Comparison of ENCODE assay signal across 8 cellular contexts in the genomic region with DNA sequence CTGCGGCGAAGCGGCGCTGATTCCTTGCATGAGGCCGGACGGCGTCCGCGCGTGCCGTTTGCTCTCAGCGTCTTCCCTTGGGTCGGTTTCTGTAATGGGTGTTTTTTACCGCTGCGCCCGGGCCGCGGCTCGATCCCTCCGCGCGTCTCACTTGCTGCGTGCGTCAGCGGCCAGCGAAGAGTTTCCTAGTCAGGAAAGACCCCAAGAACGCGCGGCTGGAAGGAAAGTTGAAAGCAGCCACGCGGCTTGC.
DNase-seq lines count a peak whose midpoint lies in the region; ATAC-seq and TF ChIP-seq lines count a peak whose summit lies in the region.

No MANE protein-coding gene starts in this region.

- in situ Hi-C loops in SK-MEL-5 (cut with HindIII; ENCODE audit: low pct_unique_long_range_greater_than_20kb, low sequenced_read_pairs) = no loop called here
- in situ Hi-C loops in astrocyte of the cerebellum (cut with HindIII; ENCODE audit: low sequenced_read_pairs) = no loop called here

- no peak for TF ChIP-seq CTCF in astrocyte of the cerebellum (IDR thresholded peaks at IDR 0.05; ENCODE audit: low read depth, low read length, missing control alignments)

- H3K27me3 Mint-ChIP-seq in immature natural killer cell (ENCODE audit: low read depth in 3 of 3) = peaks cover 17 to 26% (median 19%) of the 10 kb centered on the region in 3 donors

- H3K4me3 Mint-ChIP-seq in immature natural killer cell = peak overlapping the region; percentile 91 to 95 (median 92)

- H3K4me3 ChIP-seq in astrocyte of the cerebellum (ENCODE audit: low read depth, low read length) = peak overlapping the region; percentile 89

- peak; percentile 31 for ATAC-seq in HG03439 (IDR thresholded peaks at IDR 0.05; ENCODE audit: unreplicated experiment)

- peaks cover 0 to 3% (median 0%) of the 10 kb centered on the region in 3 donors for H3K36me3 Mint-ChIP-seq in immature natural killer cell

- H3K4me1 Mint-ChIP-seq in immature natural killer cell = peaks cover 46 to 70% of the 10 kb centered on the region in 2 donors

- peak overlapping the region; percentile 74 to 94 (median 94) for H3K27ac Mint-ChIP-seq in immature natural killer cell

- H3K9me3 Mint-ChIP-seq in immature natural killer cell = no peaks in the 10 kb centered on the region

- DNase-seq in DMS53 (lab: John Stamatoyannopoulos, UW) (peak; percentile 81), DMS53 treated with DMSO at 0.1 percent for 48 hours (lab: John Stamatoyannopoulos, UW; ENCODE audit: unreplicated experiment) (no peak), SK-MEL-5 (ENCODE audit: low read depth, low spot score) (peak; percentile 24), astrocyte of the cerebellum (ENCODE audit: low read depth) (no peak), immature natural killer cell (peak in 1 of 3 donors; percentile 57), D341Med (ENCODE audit: low spot score) (no peak)
- peak; percentile 69 for DNase-seq in stimulated activated CD4-positive, alpha-beta T cell treated with anti-CD3 and anti-CD28 coated beads, Interleukin-15, amount 100 ng/mL, for 24 hours

Comparison
In these comparisons a context has a peak if more than half of its experiments do, and no peak if none do; other contexts are left out.
1. DNase-seq: peak in DMS53 (single experiment), SK-MEL-5 (single experiment) and stimulated activated CD4-positive, alpha-beta T cell treated with anti-CD3 and anti-CD28 coated beads, Interleukin-15, amount 100 ng/mL, for 24 hours (single experiment); none in DMS53 treated with DMSO at 0.1 percent for 48 hours (single experiment), astrocyte of the cerebellum (single experiment) and D341Med (single experiment).